15 cellular contexts compared by ENCODE assay signal in the genomic region with DNA sequence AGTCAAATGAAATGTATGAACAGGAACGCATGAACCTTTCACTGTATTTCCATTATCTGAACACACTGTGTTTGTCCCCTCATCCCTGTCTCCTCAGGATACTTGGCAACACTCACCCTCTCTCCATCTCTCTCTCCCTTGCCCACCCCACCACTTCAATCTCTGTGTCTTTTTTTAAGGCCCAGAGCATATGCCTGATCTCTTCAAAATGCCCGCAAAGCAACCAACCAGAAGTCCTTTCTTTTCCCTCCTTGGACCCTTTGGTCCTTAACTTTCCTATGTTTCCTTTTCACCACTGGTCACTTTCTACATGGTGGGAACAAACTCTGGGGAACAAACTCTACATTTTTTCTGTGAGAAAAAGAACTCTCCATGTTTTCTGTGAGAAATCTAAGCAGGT. TPM values are rescaled to one million over a fixed set of nuclear protein-coding genes. Genes with fewer than 3 reads are reported as not detected.
DNase-seq lines count a peak whose midpoint lies in the region; ATAC-seq and TF ChIP-seq lines count a peak whose summit lies in the region.
"Had no signal": no experiment of that assay in that cellular context is flagged by ENCODE, and none has a peak within 500 bp of the region (broad histone marks: within the 10 kb centered on the region; RNA-seq: fewer than 3 reads in every experiment).

No MANE protein-coding gene starts in this region.

- intact Hi-C loops in transverse colon (cut with DNase I; ENCODE audit: low total_unique reads), result loop anchor here (5.0 kb wide), 1 partner anchor 77 kb away; no protein-coding TSS in a partner anchor

- in situ Hi-C loops in transverse colon (cut with MboI; ENCODE audit: low pct_ligation_motif_present in 1 of 4, low pct_unique_long_range_greater_than_20kb in 1 of 4, low sequenced_read_pairs in 3 of 4), result loop anchor here in 3 of 4 donors (5.0 to 10.0 kb wide), 2 partner anchors 77 to 79 kb away; no protein-coding TSS in a partner anchor
- in situ Hi-C loops in GM13977 (cut with MboI; ENCODE audit: low pct_unique_long_range_greater_than_20kb, low sequenced_read_pairs, unreplicated experiment), result loop anchor here (10.0 kb wide), 1 partner anchor 109 kb away; no protein-coding TSS in a partner anchor

- no peak for TF ChIP-seq CTCF in mesothelial cell of epicardium (IDR thresholded peaks at IDR 0.05; ENCODE audit: unreplicated experiment)
- no peak for TF ChIP-seq CTCF in transverse colon (IDR thresholded peaks at IDR 0.05)
- no peak for TF ChIP-seq CTCF in GM13977 (IDR thresholded peaks at IDR 0.05; ENCODE audit: extremely low read depth, insufficient read depth, missing control alignments)

- H3K4me1 Mint-ChIP-seq in activated naive CD4-positive, alpha-beta T cell treated with anti-CD3 and anti-CD28 coated beads, Interleukin-2, amount 10 ng/mL, durations not matched to agents 7 days and 5 days, result peaks cover 60% of the 10 kb centered on the region
- H3K4me1 Mint-ChIP-seq in activated T-cell treated with anti-CD3 and anti-CD28 coated beads, Interleukin-2, amount 50 U/mL, for 72 hours (ENCODE audit: low read depth), result peaks cover 69% of the 10 kb centered on the region
- peaks cover 38% of the 10 kb centered on the region for H3K4me1 Mint-ChIP-seq in mesothelial cell of epicardium

- DNase-seq in activated naive CD4-positive, alpha-beta T cell treated with anti-CD3 and anti-CD28 coated beads, Interleukin-2, amount 10 ng/mL, durations not matched to agents 7 days and 5 days, result no peak
- no peak for DNase-seq in activated naive CD4-positive, alpha-beta T cell treated with anti-CD3 and anti-CD28 coated beads, Interleukin-2, amount 50 U/mL, for 16 hours
- no peak for DNase-seq in activated T-cell treated with anti-CD3 and anti-CD28 coated beads, Interleukin-2, amount 50 U/mL, for 72 hours
- DNase-seq in mesothelial cell of epicardium (ENCODE audit: low spot score in 2 of 2, unreplicated experiment in 2 of 2), result no peak
- no peak for DNase-seq in transverse colon
- no peak for DNase-seq in NCI-H2029 (lab: John Stamatoyannopoulos, UW)
- no peak for DNase-seq in GM13977 (ENCODE audit: low spot score)
- DNase-seq: NCI-H1092 treated with DMSO at 0.1 percent for 48 hours, SW 1271 had no signal

- H3K27me3 Mint-ChIP-seq in activated naive CD4-positive, alpha-beta T cell treated with anti-CD3 and anti-CD28 coated beads, Interleukin-2, amount 10 ng/mL, durations not matched to agents 7 days and 5 days, result no peaks in the 10 kb centered on the region
- no peaks in the 10 kb centered on the region for H3K27me3 Mint-ChIP-seq in activated T-cell treated with anti-CD3 and anti-CD28 coated beads, Interleukin-2, amount 50 U/mL, for 72 hours (ENCODE audit: low read depth)
- no peaks in the 10 kb centered on the region for H3K27me3 Mint-ChIP-seq in mesothelial cell of epicardium (ENCODE audit: low read depth)

- H3K4me1 ChIP-seq in transverse colon, result peaks cover 34 to 52% (median 44%) of the 10 kb centered on the region in 4 donors
- H3K4me1 ChIP-seq: neural progenitor cell had no signal

- H3K4me3 ChIP-seq in transverse colon, result no peak overlapping the region
- H3K4me3 ChIP-seq: neural progenitor cell had no signal

- H3K27ac ChIP-seq in transverse colon, result peak overlapping the region; percentile 95 to 99 (median 98)
- H3K27ac ChIP-seq: neural progenitor cell had no signal

- H3K9me3 ChIP-seq in transverse colon, result no peaks in the 10 kb centered on the region

- H3K27ac Mint-ChIP-seq in activated naive CD4-positive, alpha-beta T cell treated with anti-CD3 and anti-CD28 coated beads, Interleukin-2, amount 10 ng/mL, durations not matched to agents 7 days and 5 days, result peak overlapping the region; percentile 99
- peak overlapping the region; percentile 90 for H3K27ac Mint-ChIP-seq in activated T-cell treated with anti-CD3 and anti-CD28 coated beads, Interleukin-2, amount 50 U/mL, for 72 hours
- H3K27ac Mint-ChIP-seq in mesothelial cell of epicardium, result peak overlapping the region; percentile 4
- H3K27ac Mint-ChIP-seq: endodermal cell, neural progenitor cell had no signal

- H3K27me3 ChIP-seq in transverse colon, result no peaks in the 10 kb centered on the region

- 95 to 96% methylated on average over 2 of the region's 2 CpGs for WGBS in transverse colon (ENCODE audit: low coverage in 1 of 2), 2 donors

- CTCF ChIA-PET in activated naive CD4-positive, alpha-beta T cell treated with anti-CD3 and anti-CD28 coated beads, Interleukin-2, amount 10 ng/mL, durations not matched to agents 7 days and 5 days (lab: Charles Lee), result interaction anchor here (8.3 to 13.9 kb wide), 2 partner anchors 69 to 105 kb away, joined by 87 to 458 read pairs; no protein-coding TSS in a partner anchor

- no peak for ATAC-seq in activated T-cell treated with anti-CD3 and anti-CD28 coated beads, Interleukin-2, amount 50 U/mL, for 72 hours (replicated peaks in 1 of 2)
- no peak for ATAC-seq in GM19328 (IDR thresholded peaks at IDR 0.05; ENCODE audit: unreplicated experiment)

- no peaks in the 10 kb centered on the region for H3K36me3 ChIP-seq in transverse colon
- H3K36me3 ChIP-seq: neural progenitor cell had no signal

- no peaks in the 10 kb centered on the region for H3K9me3 Mint-ChIP-seq in activated naive CD4-positive, alpha-beta T cell treated with anti-CD3 and anti-CD28 coated beads, Interleukin-2, amount 10 ng/mL, durations not matched to agents 7 days and 5 days
- no peaks in the 10 kb centered on the region for H3K9me3 Mint-ChIP-seq in activated T-cell treated with anti-CD3 and anti-CD28 coated beads, Interleukin-2, amount 50 U/mL, for 72 hours
- H3K9me3 Mint-ChIP-seq in mesothelial cell of epicardium, result no peaks in the 10 kb centered on the region
- H3K9me3 Mint-ChIP-seq: endodermal cell, neural progenitor cell had no signal

- no peak for TF ChIP-seq POLR2A in transverse colon (IDR thresholded peaks at IDR 0.05)

- peak overlapping the region; percentile 95 for H3K4me3 Mint-ChIP-seq in activated naive CD4-positive, alpha-beta T cell treated with anti-CD3 and anti-CD28 coated beads, Interleukin-2, amount 10 ng/mL, durations not matched to agents 7 days and 5 days
- peak overlapping the region; percentile 71 to 93 for H3K4me3 Mint-ChIP-seq in activated T-cell treated with anti-CD3 and anti-CD28 coated beads, Interleukin-2, amount 50 U/mL, for 72 hours
- H3K4me3 Mint-ChIP-seq in mesothelial cell of epicardium, result no peak overlapping the region
- H3K4me3 Mint-ChIP-seq: endodermal cell had no signal

- no peak for TF ChIP-seq EP300 in transverse colon (IDR thresholded peaks at IDR 0.05; ENCODE audit: low read depth)

- H3K36me3 Mint-ChIP-seq in activated naive CD4-positive, alpha-beta T cell treated with anti-CD3 and anti-CD28 coated beads, Interleukin-2, amount 10 ng/mL, durations not matched to agents 7 days and 5 days, result peaks cover 17% of the 10 kb centered on the region
- peaks cover 10 to 12% of the 10 kb centered on the region in 2 donors for H3K36me3 Mint-ChIP-seq in activated T-cell treated with anti-CD3 and anti-CD28 coated beads, Interleukin-2, amount 50 U/mL, for 72 hours (ENCODE audit: insufficient read depth in 2 of 2)
- no peaks in the 10 kb centered on the region for H3K36me3 Mint-ChIP-seq in mesothelial cell of epicardium
- H3K36me3 Mint-ChIP-seq: neural progenitor cell had no signal

RNA-seq across cellular contexts. Expression of gene IRF1, which starts 3.2 kb away (rescaled TPM):
- total RNA-seq in activated T-cell treated with anti-CD3 and anti-CD28 coated beads, Interleukin-2, amount 50 U/mL, for 72 hours, result 100 to 1,000 TPM; 212 to 226 TPM
- total RNA-seq in mesothelial cell of epicardium, result 33.1 to 35.6 TPM (median 33.3 TPM) in 3 replicates
- total RNA-seq in transverse colon, result 10 to 100 TPM; 40.8 to 86.9 (median 65.5) TPM

RNA-seq across cellular contexts. Expression of gene IL5, which starts 49.5 kb away (rescaled TPM):
- total RNA-seq in activated T-cell treated with anti-CD3 and anti-CD28 coated beads, Interleukin-2, amount 50 U/mL, for 72 hours, result 1 to 10 TPM; 1.3 to 2.1 TPM
- total RNA-seq in mesothelial cell of epicardium (not detected in 3 replicates), transverse colon (not detected)
- total RNA-seq: endodermal cell, H4, NCI-H460, skeletal muscle tissue had no signal

Comparison
In these comparisons a context has a peak if more than half of its experiments do, and no peak if none do; other contexts are left out.
1. H3K27ac Mint-ChIP-seq: peak in every context shown above with its lines; median percentile 99 in activated naive CD4-positive, alpha-beta T cell treated with anti-CD3 and anti-CD28 coated beads, Interleukin-2, amount 10 ng/mL, durations not matched to agents 7 days and 5 days; 90 in activated T-cell treated with anti-CD3 and anti-CD28 coated beads, Interleukin-2, amount 50 U/mL, for 72 hours; 4 in mesothelial cell of epicardium.